ENCODE assay signal across 9 cellular contexts in genomic region chr10:34780818-34781380, GRCh38. TPM values are rescaled to one million over a fixed set of nuclear protein-coding genes. Genes with fewer than 3 reads are reported as not detected.
A peak's percentile ranks its signal among the peaks of the same experiment; 100 is the strongest.
DNase-seq lines count a peak whose midpoint lies in the region; ATAC-seq and TF ChIP-seq lines count a peak whose summit lies in the region.
"Had no signal": no experiment of that assay in that cellular context is flagged by ENCODE, and none has a peak within 500 bp of the region (broad histone marks: within the 10 kb centered on the region; RNA-seq: fewer than 3 reads in every experiment).

No MANE protein-coding gene starts in this region.

- H3K4me1 ChIP-seq in BLaER1 (peaks cover 74% of the 10 kb centered on the region), lower lobe of right lung (peaks cover 29% of the 10 kb centered on the region), Peyer's patch (peaks cover 0 to 16% (median 0%) of the 10 kb centered on the region in 4 donors)

- peak overlapping the region; percentile 92 for H3K4me2 ChIP-seq in BLaER1

- H3K9me3 Mint-ChIP-seq in T-cell: no peaks in the 10 kb centered on the region

- DNase-seq in UCSD-AML1 (lab: John Stamatoyannopoulos, UW; ENCODE audit: unreplicated experiment): peak; percentile 21
- no peak for DNase-seq in lower lobe of right lung
- no peak for DNase-seq in activated effector memory CD4-positive, alpha-beta T cell treated with anti-CD3 and anti-CD28 coated beads, Interleukin-2, amount 50 U/mL, for 16 hours
- no peak for DNase-seq in T-cell
- no peak for DNase-seq in Peyer's patch

- H3K4me3 Mint-ChIP-seq in T-cell: peak overlapping the region in 1 of 3 donors; percentile 46

- ATAC-seq in GM19043 (IDR thresholded peaks at IDR 0.05; ENCODE audit: low read depth, unreplicated experiment): peak; percentile 73
- peak; percentile 72 for ATAC-seq in HG03097 (IDR thresholded peaks at IDR 0.05; ENCODE audit: low FRiP score, unreplicated experiment)
- ATAC-seq in lower lobe of right lung: peak; percentile 15 to 32
- no peak for ATAC-seq in T-cell (replicated peaks in 1 of 4)

- peaks cover 20% of the 10 kb centered on the region for H4K20me1 ChIP-seq in BLaER1

- no peak for TF ChIP-seq CTCF in lower lobe of right lung (IDR thresholded peaks at IDR 0.05)
- no peak for TF ChIP-seq CTCF in Peyer's patch (IDR thresholded peaks at IDR 0.05)

- CTCF ChIA-PET in T-cell (lab: Charles Lee): no interaction called here

- no peak for TF ChIP-seq POLR2A in Peyer's patch (IDR thresholded peaks at IDR 0.05)

- H3K9ac ChIP-seq in BLaER1: peak overlapping the region; percentile 74

- H3K4me1 Mint-ChIP-seq in T-cell: peaks cover 5 to 10% (median 9%) of the 10 kb centered on the region in 3 donors

- H3K27me3 ChIP-seq in BLaER1 (no peaks in the 10 kb centered on the region), lower lobe of right lung (ENCODE audit: low read depth) (no peaks in the 10 kb centered on the region), Peyer's patch (no peaks in the 10 kb centered on the region)

- H3K36me3 Mint-ChIP-seq in T-cell: no peaks in the 10 kb centered on the region

- H3K4me3 ChIP-seq in BLaER1 (peak overlapping the region; percentile 62), lower lobe of right lung (no peak overlapping the region), Peyer's patch (no peak overlapping the region)

- H3K27me3 Mint-ChIP-seq in T-cell: peaks cover 10 to 27% of the 10 kb centered on the region in 2 donors

- intact Hi-C loops in lower lobe of right lung (cut with DNase I): no loop called here

- no peaks in the 10 kb centered on the region for H3K36me3 ChIP-seq in BLaER1
- H3K36me3 ChIP-seq in lower lobe of right lung: no peaks in the 10 kb centered on the region
- no peaks in the 10 kb centered on the region for H3K36me3 ChIP-seq in Peyer's patch

- no peak overlapping the region for H3K27ac Mint-ChIP-seq in T-cell

- H3K9me3 ChIP-seq in BLaER1 (no peaks in the 10 kb centered on the region), lower lobe of right lung (no peaks in the 10 kb centered on the region), Peyer's patch (no peaks in the 10 kb centered on the region)

- POLR2A ChIA-PET in T-cell (lab: Charles Lee): no interaction called here

- H3K27ac ChIP-seq in BLaER1: peak overlapping the region; percentile 75
- H3K27ac ChIP-seq in lower lobe of right lung: no peak overlapping the region
- H3K27ac ChIP-seq in Peyer's patch: peak overlapping the region in 1 of 4 donors; percentile 24
- H3K27ac ChIP-seq: HL-60 had no signal

RNA-seq across cellular contexts. Expression of gene PARD3, which starts 34.2 kb away (rescaled TPM):
- total RNA-seq in lower lobe of right lung (34.1 TPM), T-cell (under 1 TPM; 0.36 to 0.92 (median 0.65) TPM), Peyer's patch (100 to 1,000 TPM in 1 of 4 donors, 10 to 100 TPM in 3; 39.2 to 124 (median 48.0) TPM)

Comparison
In these comparisons a context has a peak if more than half of its experiments do, and no peak if none do; other contexts are left out.
1. ATAC-seq: peak in GM19043 (single experiment), HG03097 (single experiment) and lower lobe of right lung (2 of 2); none in T-cell (0 of 4).
2. RNA of gene PARD3, which starts 34.2 kb away (total RNA-seq): 39.2 to 124 TPM in Peyer's patch and 34.1 TPM in lower lobe of right lung (single experiment); 0.36 to 0.92 TPM in T-cell; every median in the first group is over 10 times any median in the second.